28 cellular contexts compared by ENCODE assay signal in the genomic region with DNA sequence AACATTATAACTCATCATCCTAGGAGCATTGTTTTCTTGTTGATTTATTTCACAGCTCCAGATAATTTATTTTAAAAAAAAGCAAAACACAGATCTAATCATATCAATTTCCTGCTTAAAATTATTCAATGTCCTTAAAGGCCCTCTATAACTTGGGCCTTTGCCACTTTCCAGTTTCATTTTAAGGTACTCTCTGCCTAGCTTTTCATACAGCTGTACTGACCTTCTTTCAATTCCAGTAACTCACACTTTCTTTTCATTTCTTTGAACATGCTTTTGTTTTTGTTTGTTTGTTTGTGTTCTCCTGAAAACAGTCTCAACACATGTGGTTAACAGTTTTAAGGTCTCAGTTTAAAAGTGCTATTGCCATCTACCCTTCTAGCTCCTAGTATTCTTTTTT.
DNase-seq lines count a peak whose midpoint lies in the region; ATAC-seq and TF ChIP-seq lines count a peak whose summit lies in the region.
"Had no signal": no experiment of that assay in that cellular context is flagged by ENCODE, and none has a peak within 500 bp of the region (broad histone marks: within the 10 kb centered on the region; RNA-seq: fewer than 3 reads in every experiment).

No MANE protein-coding gene starts in this region.

- peak; percentile 76 for ATAC-seq in GM18867 (IDR thresholded peaks at IDR 0.05; ENCODE audit: unreplicated experiment)
- ATAC-seq in activated CD8-positive, alpha-beta T cell treated with anti-CD3 and anti-CD28 coated beads for 36 hours, result no peak
- ATAC-seq: A549; CD8-positive, alpha-beta T cell; PC-3; SK-N-SH treated with all-trans-retinoic acid at 6 μM for 48 hours had no signal

- H3K27me3 Mint-ChIP-seq in immature natural killer cell (ENCODE audit: low read depth in 3 of 3), result peaks cover 0 to 1% (median 0%) of the 10 kb centered on the region in 3 donors
- no peaks in the 10 kb centered on the region for H3K27me3 Mint-ChIP-seq in activated CD8-positive, alpha-beta T cell treated with anti-CD3 and anti-CD28 coated beads for 36 hours
- H3K27me3 Mint-ChIP-seq: B cell, IgD-negative memory B cell had no signal

- no peaks in the 10 kb centered on the region for H3K4me1 Mint-ChIP-seq in immature natural killer cell
- no peaks in the 10 kb centered on the region for H3K4me1 Mint-ChIP-seq in activated CD8-positive, alpha-beta T cell treated with anti-CD3 and anti-CD28 coated beads for 36 hours (ENCODE audit: low read depth)
- H3K4me1 Mint-ChIP-seq: B cell, IgD-negative memory B cell had no signal

- POLR2A ChIA-PET in activated CD8-positive, alpha-beta T cell treated with anti-CD3 and anti-CD28 coated beads for 36 hours (lab: Charles Lee), result no interaction called here

- no peaks in the 10 kb centered on the region for H4K20me1 ChIP-seq in MM.1S (ENCODE audit: insufficient read depth, low read length)

- H3K27ac Mint-ChIP-seq in immature natural killer cell, result no peak overlapping the region
- no peak overlapping the region for H3K27ac Mint-ChIP-seq in activated CD8-positive, alpha-beta T cell treated with anti-CD3 and anti-CD28 coated beads for 36 hours
- H3K27ac Mint-ChIP-seq: B cell; CD8-positive, alpha-beta T cell; IgD-negative memory B cell had no signal

- CTCF ChIA-PET in activated CD8-positive, alpha-beta T cell treated with anti-CD3 and anti-CD28 coated beads for 36 hours (lab: Charles Lee), result no interaction called here

- H3K9ac ChIP-seq in MM.1S (ENCODE audit: low read length), result no peak overlapping the region
- H3K9ac ChIP-seq: GM23248 had no signal

- no peak overlapping the region for H2AFZ ChIP-seq in MM.1S (ENCODE audit: low read length)
- H2AFZ ChIP-seq: GM23248 had no signal

- H3K4me3 ChIP-seq in MM.1S (ENCODE audit: low read length) (no peak overlapping the region), dorsolateral prefrontal cortex (peak overlapping the region in 8 of 59 donors; percentile 5 to 28 (median 12))
- H3K4me3 ChIP-seq: A549, GM23248, HAP-1, SJCRH30 had no signal

- H3K4me1 ChIP-seq in MM.1S (ENCODE audit: low read length), result peaks cover 8% of the 10 kb centered on the region; the same call in 1 of the 2 replicates
- H3K4me1 ChIP-seq: A549, Caco-2, HAP-1, SJCRH30 had no signal

- TF ChIP-seq CTCF in MM.1S (IDR thresholded peaks at IDR 0.05; ENCODE audit: low read length), result no peak
- no peak for TF ChIP-seq CTCF in dorsolateral prefrontal cortex (IDR thresholded peaks at IDR 0.05 in 54 of 56, conservative IDR thresholded peaks at IDR 0.05 in 2 of 56; ENCODE audit: low read depth in 1 of 56, partially characterized antibody in 56 of 56)
- no peak for TF ChIP-seq CTCF in activated CD8-positive, alpha-beta T cell treated with anti-CD3 and anti-CD28 coated beads for 36 hours (IDR thresholded peaks at IDR 0.05)

- no peaks in the 10 kb centered on the region for H3F3A ChIP-seq in MM.1S (ENCODE audit: insufficient read depth, low read length)

- H3K9me3 Mint-ChIP-seq in immature natural killer cell, result peaks cover 0 to 13% (median 4%) of the 10 kb centered on the region in 6 donors
- H3K9me3 Mint-ChIP-seq in activated CD8-positive, alpha-beta T cell treated with anti-CD3 and anti-CD28 coated beads for 36 hours, result no peaks in the 10 kb centered on the region

- no peaks in the 10 kb centered on the region for H3K9me2 ChIP-seq in MM.1S (replicated peaks; ENCODE audit: insufficient read depth, low read length)

- H3K36me3 Mint-ChIP-seq in immature natural killer cell, result no peaks in the 10 kb centered on the region
- no peaks in the 10 kb centered on the region for H3K36me3 Mint-ChIP-seq in activated CD8-positive, alpha-beta T cell treated with anti-CD3 and anti-CD28 coated beads for 36 hours (ENCODE audit: low read depth)
- H3K36me3 Mint-ChIP-seq: CD8-positive, alpha-beta T cell; IgD-negative memory B cell had no signal

- no peaks in the 10 kb centered on the region for H3K36me3 ChIP-seq in MM.1S (replicated peaks; ENCODE audit: insufficient read depth, low read length)
- H3K36me3 ChIP-seq: SJCRH30 had no signal

- intact Hi-C loops in dorsolateral prefrontal cortex (cut with DNase I), result loop anchor here in 1 of 2 donors (10.0 kb wide), 1 partner anchor 55 kb away; no protein-coding TSS in a partner anchor
- intact Hi-C loops in activated CD8-positive, alpha-beta T cell treated with anti-CD3 and anti-CD28 coated beads for 36 hours (cut with micrococcal nuclease), result no loop called here

- no peaks in the 10 kb centered on the region for H3K9me3 ChIP-seq in MM.1S (replicated peaks; ENCODE audit: insufficient read depth, low read length)
- H3K9me3 ChIP-seq: A549, Caco-2, HAP-1, SJCRH30 had no signal

- peak overlapping the region; percentile 10; the same call in 1 of the 2 replicates for H3K4me2 ChIP-seq in MM.1S (ENCODE audit: low read depth, low read length)
- H3K4me2 ChIP-seq: A549 had no signal

- H3K27ac ChIP-seq in MM.1S (ENCODE audit: low read length), result no peak overlapping the region
- peak overlapping the region in 58 of 59 donors; percentile 13 to 95 (median 82) for H3K27ac ChIP-seq in dorsolateral prefrontal cortex
- H3K27ac ChIP-seq in temporal lobe (ENCODE audit: low read depth, low read length), result peak overlapping the region; percentile 73
- H3K27ac ChIP-seq: A549, C4-2B, GM23248, HL-60, SJCRH30 had no signal

- DNase-seq in MM.1S, result peak; percentile 36
- no peak for DNase-seq in dorsolateral prefrontal cortex
- no peak for DNase-seq in immature natural killer cell
- no peak for DNase-seq in AG20443 (ENCODE audit: low spot score)
- DNase-seq in activated CD8-positive, alpha-beta T cell treated with anti-CD3 and anti-CD28 coated beads for 36 hours, result no peak
- DNase-seq: Caco-2; CD8-positive, alpha-beta T cell; DMS 273 treated with DMSO at 0.1 percent for 48 hours; DMS79 treated with DMSO at 0.1 percent for 48 hours; GF-D8; GM23248; NCI-H1092; NCI-H1417 treated with DMSO at 0.1 percent for 48 hours; NCI-H1694 treated with DMSO at 0.1 percent for 48 hours; NCI-H2227 treated with DMSO at 0.1 percent for 48 hours; NCI-H510A; NCI-H69; PC-3; SJCRH30 had no signal

- no peaks in the 10 kb centered on the region for H3K79me2 ChIP-seq in MM.1S (ENCODE audit: low read length)

- no peak overlapping the region for H3K4me3 Mint-ChIP-seq in immature natural killer cell
- no peak overlapping the region for H3K4me3 Mint-ChIP-seq in activated CD8-positive, alpha-beta T cell treated with anti-CD3 and anti-CD28 coated beads for 36 hours
- H3K4me3 Mint-ChIP-seq: B cell; CD8-positive, alpha-beta T cell; IgD-negative memory B cell had no signal

- H3K27me3 ChIP-seq in MM.1S (replicated peaks; ENCODE audit: insufficient read depth, low read length) (no peaks in the 10 kb centered on the region), dorsolateral prefrontal cortex (no peaks in the 10 kb centered on the region)
- H3K27me3 ChIP-seq: SJCRH30 had no signal
